ENCODE assay signal across 27 cellular contexts in genomic region chr13:38785490-38785889, GRCh38.
"Had no signal": no experiment of that assay in that cellular context is flagged by ENCODE, and none has a peak within 500 bp of the region (broad histone marks: within the 10 kb centered on the region; RNA-seq: fewer than 3 reads in every experiment).

No MANE protein-coding gene starts in this region.

- H3K27ac ChIP-seq: colonic mucosa, dorsolateral prefrontal cortex, esophagus muscularis mucosa, psoas muscle, tibial artery, uterus had no signal

- H3K4me1 ChIP-seq: colonic mucosa, esophagus muscularis mucosa, psoas muscle, tibial artery, uterus had no signal

- H3K27me3 ChIP-seq: colonic mucosa, dorsolateral prefrontal cortex, esophagus muscularis mucosa, tibial artery, uterus had no signal

- H3K36me3 Mint-ChIP-seq: activated CD4-positive, alpha-beta memory T cell treated with anti-CD3 and anti-CD28 coated beads for 36 hours; activated naive CD8-positive, alpha-beta T cell treated with anti-CD3 and anti-CD28 coated beads, Interleukin-2, amount 10 ng/mL, durations not matched to agents 7 days and 5 days; naive thymus-derived CD4-positive, alpha-beta T cell had no signal

- H3K9me3 Mint-ChIP-seq: activated CD4-positive, alpha-beta memory T cell treated with anti-CD3 and anti-CD28 coated beads for 36 hours; activated naive CD4-positive, alpha-beta T cell treated with anti-CD3 and anti-CD28 coated beads for 36 hours; activated naive CD8-positive, alpha-beta T cell treated with anti-CD3 and anti-CD28 coated beads, Interleukin-2, amount 10 ng/mL, durations not matched to agents 7 days and 5 days; activated T-cell treated with anti-CD3 and anti-CD28 coated beads, Interleukin-2, amount 50 U/mL, for 72 hours had no signal

- ATAC-seq: activated T-cell treated with anti-CD3 and anti-CD28 coated beads, Interleukin-2, amount 50 U/mL, for 72 hours; effector memory CD8-positive, alpha-beta T cell; naive thymus-derived CD4-positive, alpha-beta T cell; psoas muscle; right cardiac atrium; T-helper 17 cell had no signal

- H3K4me1 Mint-ChIP-seq: activated naive CD8-positive, alpha-beta T cell treated with anti-CD3 and anti-CD28 coated beads, Interleukin-2, amount 10 ng/mL, durations not matched to agents 7 days and 5 days; T-helper 17 cell had no signal

- H3K4me3 Mint-ChIP-seq: activated CD4-positive, alpha-beta memory T cell treated with anti-CD3 and anti-CD28 coated beads for 36 hours; activated naive CD4-positive, alpha-beta T cell treated with anti-CD3 and anti-CD28 coated beads for 36 hours; activated naive CD8-positive, alpha-beta T cell treated with anti-CD3 and anti-CD28 coated beads, Interleukin-2, amount 10 ng/mL, durations not matched to agents 7 days and 5 days; activated T-cell treated with anti-CD3 and anti-CD28 coated beads, Interleukin-2, amount 50 U/mL, for 72 hours; effector memory CD8-positive, alpha-beta T cell; naive thymus-derived CD4-positive, alpha-beta T cell; T-helper 17 cell had no signal

- H3K36me3 ChIP-seq: colonic mucosa, esophagus muscularis mucosa, tibial artery, uterus had no signal

- H3K27ac Mint-ChIP-seq: activated CD4-positive, alpha-beta memory T cell treated with anti-CD3 and anti-CD28 coated beads for 36 hours; activated naive CD4-positive, alpha-beta T cell treated with anti-CD3 and anti-CD28 coated beads for 36 hours; activated naive CD8-positive, alpha-beta T cell treated with anti-CD3 and anti-CD28 coated beads, Interleukin-2, amount 10 ng/mL, durations not matched to agents 7 days and 5 days; activated T-cell treated with anti-CD3 and anti-CD28 coated beads, Interleukin-2, amount 50 U/mL, for 72 hours; effector memory CD8-positive, alpha-beta T cell; naive thymus-derived CD4-positive, alpha-beta T cell; T-helper 17 cell had no signal

- DNase-seq: activated CD4-positive, alpha-beta memory T cell treated with anti-CD3 and anti-CD28 coated beads for 36 hours; activated CD4-positive, alpha-beta T cell treated with anti-CD3 and anti-CD28 coated beads for 48 hours; activated effector memory CD4-positive, alpha-beta T cell treated with Interleukin-2 at 50 U/mL for 16 hours; activated naive CD4-positive, alpha-beta T cell treated with anti-CD3 and anti-CD28 coated beads for 36 hours; activated naive CD8-positive, alpha-beta T cell treated with anti-CD3 and anti-CD28 coated beads, Interleukin-2, amount 10 ng/mL, durations not matched to agents 7 days and 5 days; activated T-cell treated with anti-CD3 and anti-CD28 coated beads, Interleukin-2, amount 50 U/mL, for 72 hours; amniotic stem cell; colonic mucosa; dorsolateral prefrontal cortex; effector memory CD8-positive, alpha-beta T cell; glutamatergic neuron; hypothalamus; mesenchymal stem cell; naive thymus-derived CD4-positive, alpha-beta T cell; psoas muscle; right cardiac atrium; stimulated activated CD4-positive, alpha-beta T cell treated with anti-CD3 and anti-CD28 coated beads, Interleukin-4, amount 100 ng/mL, for 24 hours; stimulated activated naive CD4-positive, alpha-beta T cell treated with Interleukin-2 at 50 U/mL for 16 hours; substantia nigra; SW 1271; T-helper 17 cell; tibial artery; uterus had no signal

- H3K4me3 ChIP-seq: colonic mucosa, dorsolateral prefrontal cortex, esophagus muscularis mucosa, psoas muscle, tibial artery, uterus had no signal

- H3K9me3 ChIP-seq: colonic mucosa, esophagus muscularis mucosa, psoas muscle, tibial artery, uterus had no signal

- FAIRE-seq: bronchial epithelial cell, endothelial cell of umbilical vein, frontal cortex had no signal

- H3K27me3 Mint-ChIP-seq: activated CD4-positive, alpha-beta memory T cell treated with anti-CD3 and anti-CD28 coated beads for 36 hours; effector memory CD8-positive, alpha-beta T cell had no signal
